In genomic region chr2:8983571-8983970, GRCh38 we compare ENCODE assay signal across 29 cellular contexts. TPM values are rescaled to one million over a fixed set of nuclear protein-coding genes. Genes with fewer than 3 reads are reported as not detected.
DNase-seq lines count a peak whose midpoint lies in the region; ATAC-seq and TF ChIP-seq lines count a peak whose summit lies in the region.
"Had no signal": no experiment of that assay in that cellular context is flagged by ENCODE, and none has a peak within 500 bp of the region (broad histone marks: within the 10 kb centered on the region; RNA-seq: fewer than 3 reads in every experiment).

No MANE protein-coding gene starts in this region.

- H3K4me3 ChIP-seq in GM23248 = no peak overlapping the region
- H3K4me3 ChIP-seq in SK-N-SH (ENCODE audit: low read depth in 2 of 2, low read length in 1 of 2) = no peak overlapping the region
- no peak overlapping the region for H3K4me3 ChIP-seq in neutrophil (ENCODE audit: low read depth in 1 of 2, low read length in 1 of 2)
- no peak overlapping the region for H3K4me3 ChIP-seq in body of pancreas
- H3K4me3 ChIP-seq: heart right ventricle, lung, Peyer's patch, right lobe of liver, upper lobe of left lung had no signal

- no peaks in the 10 kb centered on the region for H3K27me3 Mint-ChIP-seq in chondrocyte (ENCODE audit: low read depth)
- H3K27me3 Mint-ChIP-seq: progenitor cell of endocrine pancreas had no signal

- in situ Hi-C loops in GM23248 (cut with MboI) = no loop called here

- ATAC-seq in HG02571 (IDR thresholded peaks at IDR 0.05; ENCODE audit: unreplicated experiment) = no peak
- no peak for ATAC-seq in body of pancreas
- no peak for ATAC-seq in HG03432 (IDR thresholded peaks at IDR 0.05; ENCODE audit: unreplicated experiment)
- ATAC-seq in activated naive CD4-positive, alpha-beta T cell treated with anti-CD3 and anti-CD28 coated beads, Interleukin-2, amount 50 U/mL, for 72 hours = no peak
- ATAC-seq: activated CD8-positive, alpha-beta T cell treated with anti-CD3 and anti-CD28 coated beads, Interleukin-2, amount 10 ng/mL, durations not matched to agents 7 days and 5 days; heart right ventricle; right lobe of liver; stimulated activated effector memory CD8-positive, alpha-beta T cell treated with anti-CD3 and anti-CD28 coated beads, Interleukin-12 subunit alpha, Interleukin-12 subunit beta, amount 100 ng/mL, for 72 hours had no signal

- intact Hi-C loops in body of pancreas (cut with DNase I) = no loop called here

- TF ChIP-seq EP300 in SK-N-SH (IDR thresholded peaks at IDR 0.05; ENCODE audit: borderline replicate concordance in 1 of 2, low read depth in 1 of 2, low read length in 1 of 2) = no peak

- H3K79me2 ChIP-seq in GM23248 (ENCODE audit: insufficient read depth) = peaks cover 97% of the 10 kb centered on the region
- peaks cover 98% of the 10 kb centered on the region for H3K79me2 ChIP-seq in SK-N-SH (ENCODE audit: insufficient read depth)

- H3K4me1 ChIP-seq in GM23248 (ENCODE audit: insufficient read depth) = peaks cover 56% of the 10 kb centered on the region
- peaks cover 10 to 36% of the 10 kb centered on the region in 2 experiments for H3K4me1 ChIP-seq in SK-N-SH (ENCODE audit: control insufficient read depth in 1 of 2, insufficient read depth in 2 of 2, low read depth in 1 of 2, low read length in 1 of 2)
- H3K4me1 ChIP-seq in neutrophil (ENCODE audit: control insufficient read depth in 1 of 2, insufficient read depth in 1 of 2, low read depth in 1 of 2, low read length in 1 of 2) = peaks cover 76 to 84% of the 10 kb centered on the region in 2 experiments
- no peaks in the 10 kb centered on the region for H3K4me1 ChIP-seq in body of pancreas
- H3K4me1 ChIP-seq: Caco-2, Peyer's patch, right lobe of liver had no signal

- H3K4me1 Mint-ChIP-seq in chondrocyte (ENCODE audit: low read depth) = peaks cover 49% of the 10 kb centered on the region

- peaks cover 50% of the 10 kb centered on the region for H3F3A ChIP-seq in GM23248 (ENCODE audit: insufficient read depth)
- peaks cover 23% of the 10 kb centered on the region for H3F3A ChIP-seq in SK-N-SH (replicated peaks; ENCODE audit: insufficient read depth)

- H3K36me3 ChIP-seq in GM23248 (ENCODE audit: low read depth) (no peaks in the 10 kb centered on the region), SK-N-SH (replicated peaks in 1 of 2; ENCODE audit: control insufficient read depth in 1 of 2, insufficient read depth in 2 of 2, low read length in 1 of 2) (peaks cover 0 to 3% of the 10 kb centered on the region in 2 experiments), neutrophil (no peaks in the 10 kb centered on the region), body of pancreas (replicated peaks in 1 of 2; ENCODE audit: insufficient read depth in 1 of 2, low read depth in 2 of 2) (no peaks in the 10 kb centered on the region)
- H3K36me3 ChIP-seq: heart right ventricle, Peyer's patch, right lobe of liver, upper lobe of left lung had no signal

- no peaks in the 10 kb centered on the region for H3K36me3 Mint-ChIP-seq in chondrocyte (ENCODE audit: low read depth)
- H3K36me3 Mint-ChIP-seq in activated naive CD4-positive, alpha-beta T cell treated with anti-CD3 and anti-CD28 coated beads, Interleukin-2, amount 50 U/mL, for 72 hours = no peaks in the 10 kb centered on the region
- H3K36me3 Mint-ChIP-seq: stimulated activated effector memory CD8-positive, alpha-beta T cell treated with anti-CD3 and anti-CD28 coated beads, Interleukin-12 subunit alpha, Interleukin-12 subunit beta, amount 100 ng/mL, for 72 hours had no signal

- H3K9ac ChIP-seq in GM23248 = no peak overlapping the region
- peak overlapping the region; percentile 7; the same call in 1 of the 2 replicates for H3K9ac ChIP-seq in SK-N-SH

- WGBS in GM23248 (ENCODE audit: low coverage in 1 of 2, low lambda C conversion rate in 2 of 2, missing lambda C conversion rate in 2 of 2), 2 experiments = 58 to 66% methylated on average over 1 of the region's 1 CpG
- 89% methylated on average over 1 of the region's 1 CpG for WGBS in SK-N-SH (ENCODE audit: low lambda C conversion rate)
- 81 to 93% methylated on average over 1 of the region's 1 CpG for WGBS in body of pancreas, 2 donors

- POLR2A ChIA-PET in SK-N-SH (lab: Yijun Ruan, JAX) = no interaction called here

- no peak for TF ChIP-seq POLR2A in body of pancreas (IDR thresholded peaks at IDR 0.05)

- H3K9me3 Mint-ChIP-seq in chondrocyte (ENCODE audit: low read depth) = no peaks in the 10 kb centered on the region
- no peaks in the 10 kb centered on the region for H3K9me3 Mint-ChIP-seq in activated naive CD4-positive, alpha-beta T cell treated with anti-CD3 and anti-CD28 coated beads, Interleukin-2, amount 50 U/mL, for 72 hours
- H3K9me3 Mint-ChIP-seq: stimulated activated effector memory CD8-positive, alpha-beta T cell treated with anti-CD3 and anti-CD28 coated beads, Interleukin-12 subunit alpha, Interleukin-12 subunit beta, amount 100 ng/mL, for 72 hours had no signal

- H3K27ac ChIP-seq in GM23248 (peak overlapping the region; percentile 66), SK-N-SH (ENCODE audit: low read depth in 2 of 2, low read length in 1 of 2) (peak overlapping the region in 1 of 2 experiments; percentile 57; a peak in 3 of 4 replicates), neutrophil (peak overlapping the region; percentile 61), body of pancreas (no peak overlapping the region)
- H3K27ac ChIP-seq: epithelial cell of prostate, heart right ventricle, HL-60, Peyer's patch, right lobe of liver, upper lobe of left lung had no signal

- H2AFZ ChIP-seq in GM23248 (peak overlapping the region; percentile 18; the same call in 1 of the 2 replicates), SK-N-SH (ENCODE audit: low read depth) (peak overlapping the region; percentile 50; the same call in 1 of the 2 replicates)

- H3K9me2 ChIP-seq in GM23248 (ENCODE audit: insufficient read depth) (no peaks in the 10 kb centered on the region), SK-N-SH (no peaks in the 10 kb centered on the region)

- peak overlapping the region; percentile 78 for H3K27ac Mint-ChIP-seq in chondrocyte (ENCODE audit: unreplicated experiment)
- H3K27ac Mint-ChIP-seq in activated naive CD4-positive, alpha-beta T cell treated with anti-CD3 and anti-CD28 coated beads, Interleukin-2, amount 50 U/mL, for 72 hours = no peak overlapping the region
- H3K27ac Mint-ChIP-seq: activated CD8-positive, alpha-beta T cell treated with anti-CD3 and anti-CD28 coated beads, Interleukin-2, amount 10 ng/mL, durations not matched to agents 7 days and 5 days; progenitor cell of endocrine pancreas; stimulated activated effector memory CD8-positive, alpha-beta T cell treated with anti-CD3 and anti-CD28 coated beads, Interleukin-12 subunit alpha, Interleukin-12 subunit beta, amount 100 ng/mL, for 72 hours had no signal

- DNase-seq in GM23248 (peak; percentile 61), SK-N-SH (no peak), chondrocyte (ENCODE audit: low spot score) (no peak), body of pancreas (no peak)
- DNase-seq in activated naive CD4-positive, alpha-beta T cell treated with anti-CD3 and anti-CD28 coated beads, Interleukin-2, amount 50 U/mL, for 72 hours (ENCODE audit: low spot score in 2 of 2) = no peak
- DNase-seq: activated CD8-positive, alpha-beta T cell treated with anti-CD3 and anti-CD28 coated beads, Interleukin-2, amount 10 ng/mL, durations not matched to agents 7 days and 5 days; activated gamma-delta T cell; activated T-cell treated with anti-CD3 and anti-CD28 coated beads for 4 hours; C1 segment of cervical spinal cord; Caco-2; heart right ventricle; Karpas-422; kidney glomerular epithelial cell; NCI-H1436; Peyer's patch; right lobe of liver; stimulated activated CD4-positive, alpha-beta T cell treated with anti-CD3 and anti-CD28 coated beads, Interleukin-12 subunit alpha, Interleukin-12 subunit beta, amount 100 ng/mL, for 4 hours; stimulated activated CD4-positive, alpha-beta T cell treated with anti-CD3 and anti-CD28 coated beads, Interleukin-4, amount 100 ng/mL, for 24 hours; substantia nigra; upper lobe of left lung had no signal

- TF ChIP-seq CTCF in SK-N-SH (IDR thresholded peaks at IDR 0.05) (no peak), chondrocyte (IDR thresholded peaks at IDR 0.05) (no peak), neutrophil (IDR thresholded peaks at IDR 0.05) (no peak), body of pancreas (IDR thresholded peaks at IDR 0.05) (no peak)

- CTCF ChIA-PET in SK-N-SH (lab: Yijun Ruan, JAX) = no interaction called here

- H4K20me1 ChIP-seq in GM23248 (ENCODE audit: insufficient read depth) = no peaks in the 10 kb centered on the region
- no peaks in the 10 kb centered on the region for H4K20me1 ChIP-seq in SK-N-SH (ENCODE audit: insufficient read depth)

- no peak for TF ChIP-seq RAD21 in SK-N-SH (IDR thresholded peaks at IDR 0.05; ENCODE audit: low read length)

- H3K4me2 ChIP-seq in GM23248 (ENCODE audit: unreplicated experiment) (peak overlapping the region; percentile 56), SK-N-SH (peak overlapping the region; percentile 19; the same call in 1 of the 2 replicates)

- H3K9me3 ChIP-seq in GM23248 (ENCODE audit: low read depth) (no peaks in the 10 kb centered on the region), SK-N-SH (no peaks in the 10 kb centered on the region), neutrophil (no peaks in the 10 kb centered on the region), body of pancreas (no peaks in the 10 kb centered on the region)
- H3K9me3 ChIP-seq: Caco-2, heart right ventricle, Peyer's patch, right lobe of liver, upper lobe of left lung had no signal

- H3K4me3 Mint-ChIP-seq in chondrocyte (ENCODE audit: unreplicated experiment) = no peak overlapping the region
- H3K4me3 Mint-ChIP-seq: activated CD8-positive, alpha-beta T cell treated with anti-CD3 and anti-CD28 coated beads, Interleukin-2, amount 10 ng/mL, durations not matched to agents 7 days and 5 days; neural crest cell; stimulated activated effector memory CD8-positive, alpha-beta T cell treated with anti-CD3 and anti-CD28 coated beads, Interleukin-12 subunit alpha, Interleukin-12 subunit beta, amount 100 ng/mL, for 72 hours had no signal

- H3K27me3 ChIP-seq in GM23248 (replicated peaks; ENCODE audit: insufficient read depth) = no peaks in the 10 kb centered on the region
- no peaks in the 10 kb centered on the region for H3K27me3 ChIP-seq in SK-N-SH (ENCODE audit: insufficient read depth)
- no peaks in the 10 kb centered on the region for H3K27me3 ChIP-seq in neutrophil
- no peaks in the 10 kb centered on the region for H3K27me3 ChIP-seq in body of pancreas
- H3K27me3 ChIP-seq: heart right ventricle, Peyer's patch, right lobe of liver, upper lobe of left lung had no signal

TF ChIP-seq in SK-N-SH, 30 proteins besides CTCF, POLR2A, EP300 and RAD21 (continues in another document):
- TF ChIP-seq JUND (IDR thresholded peaks at IDR 0.05) = peak; percentile 33; the same call in 1 of the 2 replicates

RNA-seq across cellular contexts. Expression of gene MBOAT2, which starts 19.9 kb away (rescaled TPM):
- 87.4 and 116 TPM in 2 replicates for total RNA-seq in GM23248 (2014; rRNA removed; shearing (Covaris generic))
- polyA plus RNA-seq in GM23248 (2016; fragmentation: Nextera tagmentation; extraction: Ambion mirVana) = 103 and 107 TPM in 2 replicates
- polyA plus RNA-seq in SK-N-SH (2012; rRNA removed) = 33.9 and 41.3 TPM in 2 replicates
- polyA plus RNA-seq in SK-N-SH (2012; cell fraction: cytosol; rRNA removed) = 32.1 and 33.3 TPM in 2 replicates
- 63.1 and 166 TPM in 2 replicates for polyA plus RNA-seq in SK-N-SH (2012; cell fraction: nucleus; rRNA removed)
- total RNA-seq in chondrocyte = 34.4 to 40.2 TPM (median 35.6 TPM) in 3 replicates
- total RNA-seq in body of pancreas = 10 to 100 TPM in 1 of 2 donors, 1 to 10 TPM in 1; 6.7 to 13.5 TPM
- 1 to 10 TPM; 4.4 to 6.6 TPM for total RNA-seq in activated naive CD4-positive, alpha-beta T cell treated with anti-CD3 and anti-CD28 coated beads, Interleukin-2, amount 50 U/mL, for 72 hours

Comparison
In these comparisons a context has a peak if more than half of its experiments do, and no peak if none do; other contexts are left out.
1. H3K27ac ChIP-seq: peak in GM23248 (single experiment) and neutrophil (single experiment); none in body of pancreas (0 of 4).